In the genomic region with DNA sequence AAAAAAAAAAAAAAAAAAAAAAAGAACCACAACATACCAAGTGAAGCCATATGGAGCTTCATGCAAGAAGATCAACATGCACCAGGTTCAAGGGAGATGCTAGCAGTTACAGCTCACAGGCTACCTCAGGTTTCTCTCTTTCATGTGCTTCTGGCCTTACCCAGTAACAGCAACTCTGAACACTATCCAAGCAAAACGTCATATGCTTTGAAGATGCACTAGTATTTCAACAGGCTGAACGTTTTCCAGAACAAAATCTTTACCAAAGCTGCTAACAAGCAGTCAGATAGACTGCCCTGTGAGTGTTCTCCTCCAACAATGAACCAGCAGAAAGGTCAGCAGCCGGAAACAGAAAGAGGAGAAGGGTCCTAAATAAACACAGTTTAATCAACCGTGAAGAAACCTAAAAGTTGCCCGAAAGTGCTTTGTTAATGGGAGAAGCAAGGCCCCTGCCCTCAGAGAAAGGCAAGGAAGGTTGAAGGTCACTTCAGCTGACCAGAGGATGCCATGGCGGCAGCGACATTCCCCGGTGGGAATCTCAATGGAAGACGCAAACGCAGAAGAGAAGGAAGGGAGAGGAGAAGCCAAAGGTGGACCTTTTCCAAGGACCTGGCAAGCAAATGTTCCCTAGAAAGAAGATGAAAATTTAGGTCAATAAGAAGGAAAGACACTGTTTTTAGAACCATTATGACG, we compare ENCODE assay signal across 14 cellular contexts.
A peak's percentile ranks its signal among the peaks of the same experiment; 100 is the strongest.
DNase-seq lines count a peak whose midpoint lies in the region; ATAC-seq and TF ChIP-seq lines count a peak whose summit lies in the region.
"Had no signal": no experiment of that assay in that cellular context is flagged by ENCODE, and none has a peak within 500 bp of the region (broad histone marks: within the 10 kb centered on the region; RNA-seq: fewer than 3 reads in every experiment).

No MANE protein-coding gene starts in this region.

- H3K27me3 ChIP-seq in stomach (no peaks in the 10 kb centered on the region), lower lobe of right lung (ENCODE audit: low read depth) (no peaks in the 10 kb centered on the region)
- H3K27me3 ChIP-seq: dorsolateral prefrontal cortex had no signal

- H3K36me3 ChIP-seq in stomach (no peaks in the 10 kb centered on the region), lower lobe of right lung (no peaks in the 10 kb centered on the region)

- WGBS in stomach, 5 donors: 79 to 89% (median 85%) methylated on average over 11 of the region's 11 CpGs

- H3K9me3 ChIP-seq in stomach (no peaks in the 10 kb centered on the region), lower lobe of right lung (no peaks in the 10 kb centered on the region)
- H3K9me3 ChIP-seq: A549 had no signal

- H3K4me1 ChIP-seq in stomach (peaks cover 0 to 28% (median 7%) of the 10 kb centered on the region in 4 donors), lower lobe of right lung (peaks cover 8% of the 10 kb centered on the region)

- peak overlapping the region; percentile 3 for H3K4me3 Mint-ChIP-seq in activated naive CD8-positive, alpha-beta T cell treated with anti-CD3 and anti-CD28 coated beads for 36 hours
- no peak overlapping the region for H3K4me3 Mint-ChIP-seq in activated naive CD8-positive, alpha-beta T cell treated with anti-CD3 and anti-CD28 coated beads, Interleukin-2, amount 50 U/mL, for 24 hours
- H3K4me3 Mint-ChIP-seq in mesothelial cell of epicardium: no peak overlapping the region
- H3K4me3 Mint-ChIP-seq: IgD-negative memory B cell had no signal

- TF ChIP-seq EP300 in stomach (IDR thresholded peaks at IDR 0.05): no peak

- no peak for ATAC-seq in activated naive CD8-positive, alpha-beta T cell treated with anti-CD3 and anti-CD28 coated beads, Interleukin-2, amount 50 U/mL, for 24 hours
- no peak for ATAC-seq in HG02571 (IDR thresholded peaks at IDR 0.05; ENCODE audit: unreplicated experiment)
- ATAC-seq in HG02642 (IDR thresholded peaks at IDR 0.05; ENCODE audit: poor library complexity, unreplicated experiment): no peak
- no peak for ATAC-seq in lower lobe of right lung
- ATAC-seq: A549 had no signal

- TF ChIP-seq CTCF in choroid plexus epithelial cell (conservative IDR thresholded peaks at IDR 0.05; ENCODE audit: low read depth, low read length) (no peak), mesothelial cell of epicardium (IDR thresholded peaks at IDR 0.05; ENCODE audit: unreplicated experiment) (no peak), stomach (IDR thresholded peaks at IDR 0.05) (no peak), lower lobe of right lung (IDR thresholded peaks at IDR 0.05) (no peak)

- H3K27ac Mint-ChIP-seq in activated naive CD8-positive, alpha-beta T cell treated with anti-CD3 and anti-CD28 coated beads for 36 hours: no peak overlapping the region
- H3K27ac Mint-ChIP-seq in activated naive CD8-positive, alpha-beta T cell treated with anti-CD3 and anti-CD28 coated beads, Interleukin-2, amount 50 U/mL, for 24 hours: no peak overlapping the region
- peak overlapping the region; percentile 30 for H3K27ac Mint-ChIP-seq in mesothelial cell of epicardium
- H3K27ac Mint-ChIP-seq: IgD-negative memory B cell had no signal

- no peak overlapping the region for H3K4me3 ChIP-seq in choroid plexus epithelial cell (ENCODE audit: low read depth, low read length)
- no peak overlapping the region for H3K4me3 ChIP-seq in stomach
- no peak overlapping the region for H3K4me3 ChIP-seq in lower lobe of right lung
- H3K4me3 ChIP-seq: A549, dorsolateral prefrontal cortex had no signal

- H3K27ac ChIP-seq in stomach (peak overlapping the region in 1 of 5 donors; percentile 31), lower lobe of right lung (no peak overlapping the region)
- H3K27ac ChIP-seq: A549 had no signal

- peaks cover 33% of the 10 kb centered on the region for H3K4me1 Mint-ChIP-seq in activated naive CD8-positive, alpha-beta T cell treated with anti-CD3 and anti-CD28 coated beads for 36 hours
- peaks cover 34% of the 10 kb centered on the region for H3K4me1 Mint-ChIP-seq in activated naive CD8-positive, alpha-beta T cell treated with anti-CD3 and anti-CD28 coated beads, Interleukin-2, amount 50 U/mL, for 24 hours
- peaks cover 27% of the 10 kb centered on the region for H3K4me1 Mint-ChIP-seq in mesothelial cell of epicardium

- H3K9me3 Mint-ChIP-seq in activated naive CD8-positive, alpha-beta T cell treated with anti-CD3 and anti-CD28 coated beads for 36 hours: no peaks in the 10 kb centered on the region
- H3K9me3 Mint-ChIP-seq in activated naive CD8-positive, alpha-beta T cell treated with anti-CD3 and anti-CD28 coated beads, Interleukin-2, amount 50 U/mL, for 24 hours: no peaks in the 10 kb centered on the region
- no peaks in the 10 kb centered on the region for H3K9me3 Mint-ChIP-seq in mesothelial cell of epicardium
- H3K9me3 Mint-ChIP-seq: IgD-negative memory B cell had no signal

- DNase-seq in activated naive CD8-positive, alpha-beta T cell treated with anti-CD3 and anti-CD28 coated beads for 36 hours: no peak
- DNase-seq in activated naive CD8-positive, alpha-beta T cell treated with anti-CD3 and anti-CD28 coated beads, Interleukin-2, amount 50 U/mL, for 24 hours: no peak
- DNase-seq in choroid plexus epithelial cell (ENCODE audit: low read depth): peak; percentile 36
- DNase-seq in mesothelial cell of epicardium (ENCODE audit: low spot score in 2 of 2, unreplicated experiment in 2 of 2): no peak
- peak; percentile 11 for DNase-seq in stomach
- DNase-seq in lower lobe of right lung: no peak
- DNase-seq: dorsolateral prefrontal cortex, mammary epithelial cell, NCI-H1417 treated with DMSO at 0.1 percent for 48 hours, NCI-H526 had no signal

- H3K27me3 Mint-ChIP-seq in activated naive CD8-positive, alpha-beta T cell treated with anti-CD3 and anti-CD28 coated beads for 36 hours: no peaks in the 10 kb centered on the region
- H3K27me3 Mint-ChIP-seq in activated naive CD8-positive, alpha-beta T cell treated with anti-CD3 and anti-CD28 coated beads, Interleukin-2, amount 50 U/mL, for 24 hours: no peaks in the 10 kb centered on the region
- no peaks in the 10 kb centered on the region for H3K27me3 Mint-ChIP-seq in mesothelial cell of epicardium (ENCODE audit: low read depth)

- H3K36me3 Mint-ChIP-seq in activated naive CD8-positive, alpha-beta T cell treated with anti-CD3 and anti-CD28 coated beads for 36 hours: no peaks in the 10 kb centered on the region
- H3K36me3 Mint-ChIP-seq in activated naive CD8-positive, alpha-beta T cell treated with anti-CD3 and anti-CD28 coated beads, Interleukin-2, amount 50 U/mL, for 24 hours (ENCODE audit: low read depth): no peaks in the 10 kb centered on the region
- no peaks in the 10 kb centered on the region for H3K36me3 Mint-ChIP-seq in mesothelial cell of epicardium
- H3K36me3 Mint-ChIP-seq: IgD-negative memory B cell had no signal

- intact Hi-C loops in stomach (cut with DNase I; ENCODE audit: low total_unique reads) (loop anchor here (10.0 kb wide), 3 partner anchors 55 to 535 kb away; a partner anchor contains a TSS), lower lobe of right lung (cut with DNase I) (loop anchor here (10.0 kb wide), 1 partner anchor 55 kb away; no protein-coding TSS in a partner anchor)

- TF ChIP-seq POLR2A in stomach (IDR thresholded peaks at IDR 0.05): no peak

Comparison
In these comparisons a context has a peak if more than half of its experiments do, and no peak if none do; other contexts are left out.
1. DNase-seq: peak in choroid plexus epithelial cell (single experiment) and stomach (single experiment); none in activated naive CD8-positive, alpha-beta T cell treated with anti-CD3 and anti-CD28 coated beads for 36 hours (single experiment), activated naive CD8-positive, alpha-beta T cell treated with anti-CD3 and anti-CD28 coated beads, Interleukin-2, amount 50 U/mL, for 24 hours (single experiment), mesothelial cell of epicardium (0 of 2) and lower lobe of right lung (single experiment).